17 cellular contexts compared by ENCODE assay signal in genomic region chr10:103814626-103815370, GRCh38. TPM values are rescaled to one million over a fixed set of nuclear protein-coding genes. Genes with fewer than 3 reads are reported as not detected.
DNase-seq lines count a peak whose midpoint lies in the region; ATAC-seq and TF ChIP-seq lines count a peak whose summit lies in the region.
"Had no signal": no experiment of that assay in that cellular context is flagged by ENCODE, and none has a peak within 500 bp of the region (broad histone marks: within the 10 kb centered on the region; RNA-seq: fewer than 3 reads in every experiment).

No MANE protein-coding gene starts in this region.

- ATAC-seq in left cardiac atrium (no peak), GM18502 (IDR thresholded peaks at IDR 0.05; ENCODE audit: poor library complexity, unreplicated experiment) (no peak)
- ATAC-seq: GM23338, heart left ventricle had no signal

- no peaks in the 10 kb centered on the region for H3K9me3 Mint-ChIP-seq in progenitor cell of endocrine pancreas (ENCODE audit: low read depth)
- H3K9me3 Mint-ChIP-seq: dendritic cell treated with granulocyte-macrophage colony-stimulating factor and Interleukin-4, amounts not matched to agents 40 ng/mL and 50 ng/mL, for 4 days; GM23338 had no signal

- no peak overlapping the region for H3K27ac ChIP-seq in left ventricle myocardium inferior (replicated peaks)
- H3K27ac ChIP-seq: heart left ventricle, SJSA1 had no signal

- H3K27me3 ChIP-seq in left ventricle myocardium inferior (ENCODE audit: low read depth), result no peaks in the 10 kb centered on the region
- H3K27me3 ChIP-seq: heart left ventricle, upper lobe of left lung had no signal

- H3K36me3 ChIP-seq in left ventricle myocardium inferior, result no peaks in the 10 kb centered on the region
- H3K36me3 ChIP-seq: heart left ventricle, SJSA1, upper lobe of left lung had no signal

- no peaks in the 10 kb centered on the region for H3K27me3 Mint-ChIP-seq in progenitor cell of endocrine pancreas

- no peaks in the 10 kb centered on the region for H3K36me3 Mint-ChIP-seq in progenitor cell of endocrine pancreas (ENCODE audit: insufficient read depth)

- peaks cover 62% of the 10 kb centered on the region for H3K4me1 Mint-ChIP-seq in progenitor cell of endocrine pancreas (ENCODE audit: low read depth)

- H3K4me3 ChIP-seq in left ventricle myocardium inferior, result no peak overlapping the region
- H3K4me3 ChIP-seq: GM23338, heart left ventricle, SJSA1, upper lobe of left lung had no signal

- TF ChIP-seq CTCF in left ventricle myocardium inferior (IDR thresholded peaks at IDR 0.05; ENCODE audit: borderline replicate concordance), result no peak
- no peak for TF ChIP-seq CTCF in progenitor cell of endocrine pancreas (IDR thresholded peaks at IDR 0.05; ENCODE audit: unreplicated experiment)

- DNase-seq in left cardiac atrium (peak; percentile 0), left ventricle myocardium inferior (no peak), fibroblast of gingiva (ENCODE audit: low read depth) (peak; percentile 52), progenitor cell of endocrine pancreas (ENCODE audit: low spot score, unreplicated experiment) (no peak), NOMO-1 treated with dmso at 0.1 percent for 144 hours (lab: John Stamatoyannopoulos, UW; ENCODE audit: unreplicated experiment) (no peak), SK-N-DZ (ENCODE audit: low spot score) (no peak), D341Med (ENCODE audit: low spot score) (no peak)
- DNase-seq: erythroblast, heart left ventricle, Karpas-422, midbrain, NCI-H1436 treated with DMSO at 0.1 percent for 48 hours, upper lobe of left lung had no signal

- peak overlapping the region; percentile 92 for H3K27ac Mint-ChIP-seq in progenitor cell of endocrine pancreas
- H3K27ac Mint-ChIP-seq: dendritic cell treated with granulocyte-macrophage colony-stimulating factor and Interleukin-4, amounts not matched to agents 40 ng/mL and 50 ng/mL, for 4 days; GM23338 had no signal

- intact Hi-C loops in left cardiac atrium (cut with DNase I), result loop anchor here in 1 of 2 donors (5.0 kb wide), 1 partner anchor 32 kb away; no protein-coding TSS in a partner anchor
- intact Hi-C loops in left ventricle myocardium inferior (cut with micrococcal nuclease), result no loop called here

- H3K9me3 ChIP-seq in left ventricle myocardium inferior (replicated peaks), result no peaks in the 10 kb centered on the region
- H3K9me3 ChIP-seq: heart left ventricle, SJSA1, upper lobe of left lung had no signal

- no peak overlapping the region for H3K4me3 Mint-ChIP-seq in progenitor cell of endocrine pancreas (ENCODE audit: low read depth)
- H3K4me3 Mint-ChIP-seq: dendritic cell treated with granulocyte-macrophage colony-stimulating factor and Interleukin-4, amounts not matched to agents 40 ng/mL and 50 ng/mL, for 4 days; GM23338 had no signal

- H3K4me1 ChIP-seq in left ventricle myocardium inferior, result peaks cover 61% of the 10 kb centered on the region

RNA-seq across cellular contexts. Expression of gene SH3PXD2A, which starts 40.6 kb away (rescaled TPM):
- 10 to 100 TPM; 24.6 to 27.7 TPM for total RNA-seq in left cardiac atrium
- total RNA-seq in left ventricle myocardium inferior, result 34.4 TPM
- 25.5 and 28.0 TPM in 2 replicates for total RNA-seq in progenitor cell of endocrine pancreas
- 5.3 and 5.6 TPM in 2 replicates for polyA plus RNA-seq in SK-N-DZ (2014; cell fraction: cytosol; rRNA removed)
- 9.6 and 14.8 TPM in 2 replicates for polyA plus RNA-seq in SK-N-DZ (2014; cell fraction: nucleus; rRNA removed)

Comparison
In these comparisons a context has a peak if more than half of its experiments do, and no peak if none do; other contexts are left out.
1. DNase-seq: peak in left cardiac atrium (single experiment) and fibroblast of gingiva (single experiment); none in left ventricle myocardium inferior (single experiment), progenitor cell of endocrine pancreas (single experiment), NOMO-1 treated with dmso at 0.1 percent for 144 hours (single experiment), SK-N-DZ (single experiment) and D341Med (single experiment).